ENCODE assay signal across 23 cellular contexts in the genomic region with DNA sequence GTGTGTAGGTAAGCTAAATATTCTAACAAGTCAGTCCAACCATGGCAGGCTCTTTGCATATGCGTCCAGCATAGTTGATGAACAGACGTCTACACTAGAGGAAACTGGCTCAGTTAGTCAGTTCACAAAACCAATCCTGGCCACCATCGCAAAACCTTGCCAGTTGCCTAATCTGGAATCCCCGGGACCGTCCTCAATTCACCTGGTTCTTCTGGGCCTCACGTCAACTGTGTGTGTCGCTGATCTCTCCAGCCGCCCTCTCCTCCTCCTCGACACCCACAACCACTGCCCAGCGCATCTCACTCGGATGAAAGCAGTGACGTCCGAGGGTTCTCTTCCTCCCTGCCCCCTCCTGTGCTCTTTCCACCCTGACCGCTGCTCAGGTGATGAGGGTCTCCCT.
"Had no signal": no experiment of that assay in that cellular context is flagged by ENCODE, and none has a peak within 500 bp of the region (broad histone marks: within the 10 kb centered on the region; RNA-seq: fewer than 3 reads in every experiment).

No MANE protein-coding gene starts in this region.

- H3K36me3 ChIP-seq: ovary had no signal

- H3K4me1 ChIP-seq: psoas muscle had no signal

- H3K27ac ChIP-seq: neutrophil, ovary, psoas muscle, thoracic aorta, upper lobe of left lung had no signal

- H3K9me3 ChIP-seq: neutrophil, ovary, psoas muscle, thoracic aorta had no signal

- H3K9me3 Mint-ChIP-seq: activated naive CD8-positive, alpha-beta T cell treated with anti-CD3 and anti-CD28 coated beads, Interleukin-2, amount 50 U/mL, for 24 hours; activated T-cell treated with anti-CD3 and anti-CD28 coated beads, Interleukin-2, amount 50 U/mL, for 72 hours; dendritic cell treated with granulocyte-macrophage colony-stimulating factor and Interleukin-4, amounts not matched to agents 40 ng/mL and 50 ng/mL, for 4 days had no signal

- H3K4me3 ChIP-seq: lung, ovary, psoas muscle, thoracic aorta, upper lobe of left lung had no signal

- H3K27me3 Mint-ChIP-seq: activated naive CD8-positive, alpha-beta T cell treated with anti-CD3 and anti-CD28 coated beads, Interleukin-2, amount 50 U/mL, for 24 hours; dendritic cell treated with granulocyte-macrophage colony-stimulating factor and Interleukin-4, amounts not matched to agents 40 ng/mL and 50 ng/mL, for 4 days; naive thymus-derived CD8-positive, alpha-beta T cell had no signal

- FAIRE-seq: kidney had no signal

- H3K27me3 ChIP-seq: neutrophil, ovary, upper lobe of left lung had no signal

- H3K4me3 Mint-ChIP-seq: activated naive CD8-positive, alpha-beta T cell treated with anti-CD3 and anti-CD28 coated beads, Interleukin-2, amount 50 U/mL, for 24 hours; activated T-cell treated with anti-CD3 and anti-CD28 coated beads, Interleukin-2, amount 50 U/mL, for 72 hours; dendritic cell treated with granulocyte-macrophage colony-stimulating factor and Interleukin-4, amounts not matched to agents 40 ng/mL and 50 ng/mL, for 4 days; naive thymus-derived CD8-positive, alpha-beta T cell; T-helper 1 cell treated with Interleukin-12 subunit alpha and Interleukin-12 subunit beta and Interleukin-4 antibody, amounts not matched to agents 30 μg/mL and 1 μg/mL, for 36 hours had no signal

- ATAC-seq: activated naive CD8-positive, alpha-beta T cell treated with anti-CD3 and anti-CD28 coated beads, Interleukin-2, amount 50 U/mL, for 24 hours; activated T-cell treated with anti-CD3 and anti-CD28 coated beads, Interleukin-2, amount 50 U/mL, for 72 hours; naive thymus-derived CD8-positive, alpha-beta T cell; psoas muscle; right cardiac atrium had no signal

- DNase-seq: activated CD4-positive, alpha-beta T cell treated with anti-CD3 and anti-CD28 coated beads for 4 hours; activated CD4-positive, alpha-beta T cell treated with anti-CD3 and anti-CD28 coated beads, Interleukin-2, amount 50 U/mL, for 48 hours; activated CD4-positive, CD25-positive, alpha-beta regulatory T cell; activated gamma-delta T cell; activated naive CD4-positive, alpha-beta T cell treated with anti-CD3 and anti-CD28 coated beads, Interleukin-2, amount 50 U/mL, for 16 hours; activated naive CD8-positive, alpha-beta T cell treated with anti-CD3 and anti-CD28 coated beads, Interleukin-2, amount 50 U/mL, for 24 hours; activated T-cell treated with anti-CD3 and anti-CD28 coated beads, Interleukin-2, amount 50 U/mL, for 72 hours; effector CD4-positive, alpha-beta T cell; erythroblast; foreskin fibroblast; kidney; naive thymus-derived CD8-positive, alpha-beta T cell; ovary; psoas muscle; right cardiac atrium; stimulated activated CD4-positive, alpha-beta T cell treated with anti-CD3 and anti-CD28 coated beads, Interleukin-4, amount 100 ng/mL, for 24 hours; stimulated activated naive CD4-positive, alpha-beta T cell treated with Interleukin-2 at 50 U/mL for 16 hours; upper lobe of left lung had no signal

- H3K27ac Mint-ChIP-seq: activated naive CD8-positive, alpha-beta T cell treated with anti-CD3 and anti-CD28 coated beads, Interleukin-2, amount 50 U/mL, for 24 hours; activated T-cell treated with anti-CD3 and anti-CD28 coated beads, Interleukin-2, amount 50 U/mL, for 72 hours; dendritic cell treated with granulocyte-macrophage colony-stimulating factor and Interleukin-4, amounts not matched to agents 40 ng/mL and 50 ng/mL, for 4 days; T-helper 1 cell treated with Interleukin-12 subunit alpha and Interleukin-12 subunit beta and Interleukin-4 antibody, amounts not matched to agents 30 μg/mL and 1 μg/mL, for 36 hours had no signal
